9 cellular contexts compared by ENCODE assay signal in genomic region chr22:49960967-49961600, GRCh38. TPM values are rescaled to one million over a fixed set of nuclear protein-coding genes. Genes with fewer than 3 reads are reported as not detected.
DNase-seq lines count a peak whose midpoint lies in the region; ATAC-seq, FAIRE-seq and TF ChIP-seq lines count a peak whose summit lies in the region.
"Had no signal": no experiment of that assay in that cellular context is flagged by ENCODE, and none has a peak within 500 bp of the region (broad histone marks: within the 10 kb centered on the region; RNA-seq: fewer than 3 reads in every experiment).

No MANE protein-coding gene starts in this region.

- no peaks in the 10 kb centered on the region for H3K9me3 Mint-ChIP-seq in endothelial cell (ENCODE audit: unreplicated experiment)

- peaks cover 8% of the 10 kb centered on the region for H3K36me3 Mint-ChIP-seq in endothelial cell (ENCODE audit: low read depth, unreplicated experiment)

- no peak overlapping the region for H3K27ac Mint-ChIP-seq in endothelial cell (ENCODE audit: unreplicated experiment)

- H3K4me2 ChIP-seq in A549 = peak overlapping the region; percentile 93

- H3K4me3 Mint-ChIP-seq in endothelial cell (ENCODE audit: unreplicated experiment) = peak overlapping the region; percentile 95

- H3K4me1 ChIP-seq in A549 (peaks cover 39% of the 10 kb centered on the region), mucosa of stomach (ENCODE audit: control insufficient read depth, insufficient read depth, low read length) (peaks cover 74% of the 10 kb centered on the region)

- FAIRE-seq in A549 (lab: Jason Lieb, UNC) = no peak

- no peak for TF ChIP-seq RAD21 in A549 (conservative IDR thresholded peaks at IDR 0.05 in 1 of 2, IDR thresholded peaks at IDR 0.05 in 1 of 2)

- peak overlapping the region; percentile 96 for H3K27ac ChIP-seq in A549

- POLR2A ChIA-PET in A549 (lab: Yijun Ruan, JAX) = interaction anchor here (1.1 to 2.7 kb wide), 3 partner anchors 9 to 28 kb away, joined by 3 to 13 read pairs (median 4); no protein-coding TSS in a partner anchor

- CTCF ChIA-PET in A549 (lab: Yijun Ruan, JAX) = interaction anchor here (2.8 kb wide), 1 partner anchor 70 kb away, joined by 8 read pairs; no protein-coding TSS in a partner anchor

- H3K9ac ChIP-seq in mucosa of stomach (ENCODE audit: low read length) = peak overlapping the region; percentile 93

- TF ChIP-seq POLR2A in A549 (IDR thresholded peaks at IDR 0.05; ENCODE audit: low read length) = no peak

- peaks cover 9% of the 10 kb centered on the region for H3K27me3 Mint-ChIP-seq in endothelial cell (ENCODE audit: unreplicated experiment)

- H3K36me3 ChIP-seq in mucosa of stomach (ENCODE audit: control insufficient read depth, insufficient read depth, low read length) = peaks cover 13% of the 10 kb centered on the region

- peak in 1 of 2 experiments; percentile 36 for DNase-seq in A549 (ENCODE audit: low read depth in 1 of 2, low spot score in 1 of 2)
- DNase-seq in HCEC 1CT = peak; percentile 61
- DNase-seq in endothelial cell (ENCODE audit: low spot score) = no peak
- DNase-seq in ureter (ENCODE audit: low spot score) = peak; percentile 48

- peak overlapping the region; percentile 79 for H3K4me3 ChIP-seq in A549
- H3K4me3 ChIP-seq in WI38 (ENCODE audit: low read depth, low read length) = peak overlapping the region; percentile 75
- H3K4me3 ChIP-seq in mucosa of stomach (ENCODE audit: low read length) = peak overlapping the region; percentile 95

- WGBS in A549 (ENCODE audit: missing lambda C conversion rate) = no CpG with 5 or more reads among the region's 89 CpGs

- ATAC-seq in A549 = 0 out of 6 replicates have a peak, but pooled peaks of 1 of the 2 experiments have one; percentile 2
- no peak for ATAC-seq in HG03571 (IDR thresholded peaks at IDR 0.05; ENCODE audit: unreplicated experiment)
- ATAC-seq in HG03159 (IDR thresholded peaks at IDR 0.05; ENCODE audit: unreplicated experiment) = no peak

- no peaks in the 10 kb centered on the region for H3K9me3 ChIP-seq in A549
- H3K9me3 ChIP-seq in mucosa of stomach (ENCODE audit: control insufficient read depth, low read length) = no peaks in the 10 kb centered on the region

- TF ChIP-seq CTCF in A549 (IDR thresholded peaks at IDR 0.05) (no peak), WI38 (IDR thresholded peaks at IDR 0.05; ENCODE audit: low read depth, low read length) (no peak), endothelial cell (IDR thresholded peaks at IDR 0.05; ENCODE audit: unreplicated experiment) (no peak)

- TF ChIP-seq EP300 in A549 (IDR thresholded peaks at IDR 0.05) = no peak

- no peaks in the 10 kb centered on the region for H3K27me3 ChIP-seq in mucosa of stomach (ENCODE audit: control insufficient read depth, insufficient read depth, low read length)

- H3K4me1 Mint-ChIP-seq in endothelial cell (ENCODE audit: unreplicated experiment) = peaks cover 25% of the 10 kb centered on the region

TF ChIP-seq in A549, 52 proteins besides CTCF, POLR2A, EP300 and RAD21:
- TF ChIP-seq GATA3 (IDR thresholded peaks at IDR 0.05; ENCODE audit: borderline replicate concordance) (no peak), REST (IDR thresholded peaks at IDR 0.05) (no peak), BCL3 (IDR thresholded peaks at IDR 0.05) (no peak), RARB (CRISPR knock-in tag; IDR thresholded peaks at IDR 0.05) (no peak)

RNA-seq across cellular contexts. Expression of gene PIM3, which starts 0.5 kb away (rescaled TPM):
- polyA plus RNA-seq in A549 (2011; rRNA removed) (3.8 and 4.4 TPM in 2 replicates), A549 (2017; fragmentation: RNase III; extraction: RNeasy Plus Mini Kit Qiagen cat#74134 plus additional on column Dnase treatment) (10.3 to 11.3 TPM (median 11.2 TPM) in 3 replicates)
- polyA plus RNA-seq in A549 (2012; cell fraction: cytosol; rRNA removed) = 17.0 and 25.0 TPM in 2 replicates
- 45.2 and 46.5 TPM in 2 replicates for polyA plus RNA-seq in A549 (2012; cell fraction: nucleus; rRNA removed)
- polyA minus RNA-seq in A549 (2011; rRNA and poly(A)+ RNA removed) = 1.6 and 3.0 TPM in 2 replicates
- total RNA-seq in endothelial cell (ENCODE audit: unreplicated experiment) (112 TPM), ureter (75.0 TPM)

RNA-seq across cellular contexts. Expression of gene CRELD2, which starts 42.6 kb away (rescaled TPM):
- 14.4 and 15.1 TPM in 2 replicates for polyA plus RNA-seq in A549 (2011; rRNA removed)
- polyA plus RNA-seq in A549 (2012; cell fraction: cytosol; rRNA removed) = 44.0 and 51.4 TPM in 2 replicates
- polyA plus RNA-seq in A549 (2012; cell fraction: nucleus; rRNA removed) = 63.9 and 67.7 TPM in 2 replicates
- polyA plus RNA-seq in A549 (2017; fragmentation: RNase III; extraction: RNeasy Plus Mini Kit Qiagen cat#74134 plus additional on column Dnase treatment) = 18.7 to 20.6 TPM (median 18.7 TPM) in 3 replicates
- polyA minus RNA-seq in A549 (2011; rRNA and poly(A)+ RNA removed) = 3.6 TPM in 2 replicates
- total RNA-seq in endothelial cell (ENCODE audit: unreplicated experiment) = 207 TPM
- total RNA-seq in ureter = 42.8 TPM

RNA-seq across cellular contexts. Expression of gene ALG12, which starts 42.8 kb away (rescaled TPM):
- polyA plus RNA-seq in A549 (2011; rRNA removed) (4.4 and 5.2 TPM in 2 replicates), A549 (2017; fragmentation: RNase III; extraction: RNeasy Plus Mini Kit Qiagen cat#74134 plus additional on column Dnase treatment) (6.3 to 9.0 TPM (median 7.7 TPM) in 3 replicates)
- polyA plus RNA-seq in A549 (2012; cell fraction: cytosol; rRNA removed) = 8.9 and 13.6 TPM in 2 replicates
- 16.7 and 19.5 TPM in 2 replicates for polyA plus RNA-seq in A549 (2012; cell fraction: nucleus; rRNA removed)
- polyA minus RNA-seq in A549 (2011; rRNA and poly(A)+ RNA removed) = 5.8 and 8.2 TPM in 2 replicates
- total RNA-seq in endothelial cell (ENCODE audit: unreplicated experiment) (23.2 TPM), ureter (20.5 TPM)

RNA-seq across cellular contexts. Expression of gene IL17REL, which starts 51.5 kb away (rescaled TPM):
- polyA plus RNA-seq in A549 (2011; rRNA removed) = 0.03 TPM in 1 of 2 replicates, not detected in the other
- 0.01 TPM in 1 of 2 replicates, not detected in the other for polyA plus RNA-seq in A549 (2012; cell fraction: cytosol; rRNA removed)
- polyA plus RNA-seq in A549 (2012; cell fraction: nucleus; rRNA removed) = 0.11 and 0.12 TPM in 2 replicates
- polyA plus RNA-seq in A549 (2017; fragmentation: RNase III; extraction: RNeasy Plus Mini Kit Qiagen cat#74134 plus additional on column Dnase treatment) = 0.06 to 0.08 TPM (median 0.07 TPM) in 3 replicates
- polyA minus RNA-seq in A549 (2011; rRNA and poly(A)+ RNA removed) = not detected in 2 replicates
- 0.15 TPM for total RNA-seq in endothelial cell (ENCODE audit: unreplicated experiment)
- not detected for total RNA-seq in ureter
- total RNA-seq: glomerular endothelial cell had no signal
